ENCODE assay signal across 20 cellular contexts in the genomic region with DNA sequence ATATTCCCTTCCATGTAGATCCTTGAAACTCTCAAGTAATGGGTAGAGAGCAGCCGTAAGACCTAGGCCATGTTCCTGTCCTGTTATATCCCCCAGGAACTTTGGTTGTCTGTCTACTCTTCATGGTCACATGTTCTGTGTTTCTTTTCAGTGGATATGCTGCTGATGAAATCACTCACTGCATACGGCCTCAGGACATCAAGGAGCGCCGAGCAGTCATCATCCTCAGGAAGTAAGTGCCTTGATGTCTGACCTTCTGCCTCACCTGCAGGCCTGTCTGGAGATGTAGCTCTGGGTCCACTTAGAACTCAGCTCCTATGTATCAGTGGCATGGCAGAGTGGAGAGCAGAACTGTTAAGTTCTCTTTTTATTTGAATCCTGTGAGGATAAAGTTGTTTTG. TPM values are rescaled to one million over a fixed set of nuclear protein-coding genes. Genes with fewer than 3 reads are reported as not detected.
DNase-seq lines count a peak whose midpoint lies in the region; ATAC-seq and TF ChIP-seq lines count a peak whose summit lies in the region.
"Had no signal": no experiment of that assay in that cellular context is flagged by ENCODE, and none has a peak within 500 bp of the region (broad histone marks: within the 10 kb centered on the region; RNA-seq: fewer than 3 reads in every experiment).

No MANE protein-coding gene starts in this region.

- H2BK15ac ChIP-seq in mesenchymal stem cell (ENCODE audit: low read depth, poor library complexity, severe bottlenecking) = no peak overlapping the region

- no peak overlapping the region for H3K4me3 Mint-ChIP-seq in activated T-cell treated with anti-CD3 and anti-CD28 coated beads, Interleukin-2, amount 50 U/mL, for 24 hours
- no peak overlapping the region for H3K4me3 Mint-ChIP-seq in T-helper 17 cell
- H3K4me3 Mint-ChIP-seq: CD8-positive, alpha-beta memory T cell had no signal

- H2BK5ac ChIP-seq in mesenchymal stem cell (ENCODE audit: low read depth, low read length, poor library complexity, severe bottlenecking) = no peak overlapping the region

- H3K9me3 Mint-ChIP-seq in activated T-cell treated with anti-CD3 and anti-CD28 coated beads, Interleukin-2, amount 50 U/mL, for 24 hours = no peaks in the 10 kb centered on the region
- H3K9me3 Mint-ChIP-seq: CD8-positive, alpha-beta memory T cell had no signal

- peaks cover 84% of the 10 kb centered on the region for H3K4me1 Mint-ChIP-seq in activated T-cell treated with anti-CD3 and anti-CD28 coated beads, Interleukin-2, amount 50 U/mL, for 24 hours (ENCODE audit: low read depth)
- peaks cover 44% of the 10 kb centered on the region for H3K4me1 Mint-ChIP-seq in T-helper 17 cell

- H3K14ac ChIP-seq in mesenchymal stem cell (ENCODE audit: low read length in 2 of 2) = no peak overlapping the region

- WGBS in smooth muscle cell (ENCODE audit: low lambda C conversion rate) = 78% methylated on average over 4 of the region's 4 CpGs
- 87% methylated on average over 4 of the region's 4 CpGs for WGBS in mesenchymal stem cell

- no peak overlapping the region for H4K91ac ChIP-seq in mesenchymal stem cell (ENCODE audit: low read length)

- no peak overlapping the region for H3K18ac ChIP-seq in mesenchymal stem cell (ENCODE audit: low read depth in 1 of 2, low read length in 2 of 2)

- peaks cover 24% of the 10 kb centered on the region for H3K79me1 ChIP-seq in mesenchymal stem cell (replicated peaks; ENCODE audit: low read length, poor library complexity, severe bottlenecking)

- peaks cover 91% of the 10 kb centered on the region for H3K36me3 Mint-ChIP-seq in activated T-cell treated with anti-CD3 and anti-CD28 coated beads, Interleukin-2, amount 50 U/mL, for 24 hours (ENCODE audit: low read depth)
- peaks cover 2% of the 10 kb centered on the region for H3K36me3 Mint-ChIP-seq in T-helper 17 cell (ENCODE audit: low read depth)

- H3K27ac ChIP-seq in smooth muscle cell (ENCODE audit: low read depth) (peak overlapping the region; percentile 10), mesenchymal stem cell (ENCODE audit: low read length, poor library complexity, severe bottlenecking) (no peak overlapping the region)
- H3K27ac ChIP-seq: 22Rv1; BLaER1 treated with 17β-estradiol and CSF1 and Interleukin-3, amounts not matched to agents 10 nM and 100 nM; SJCRH30 had no signal

- TF ChIP-seq CTCF in smooth muscle cell (IDR thresholded peaks at IDR 0.05; ENCODE audit: borderline replicate concordance, insufficient read depth, poor library complexity, severe bottlenecking) = no peak

- peaks cover 100% of the 10 kb centered on the region for H4K20me1 ChIP-seq in smooth muscle cell (ENCODE audit: low read depth)

- no peak overlapping the region for H2BK120ac ChIP-seq in mesenchymal stem cell (ENCODE audit: low read depth, low read length)

- H3K23ac ChIP-seq in mesenchymal stem cell (ENCODE audit: low read length in 2 of 2) = no peak overlapping the region

- DNase-seq in activated T-cell treated with anti-CD3 and anti-CD28 coated beads, Interleukin-2, amount 50 U/mL, for 24 hours = no peak
- DNase-seq in activated T-cell treated with anti-CD3 and anti-CD28 coated beads, Interleukin-2, amount 50 U/mL, for 48 hours = no peak
- DNase-seq in T-helper 17 cell = no peak
- peak; percentile 85 for DNase-seq in islet precursor cell
- no peak for DNase-seq in smooth muscle cell (lab: John Stamatoyannopoulos, UW; ENCODE audit: unreplicated experiment)
- no peak for DNase-seq in mesenchymal stem cell
- DNase-seq in COR-L47 (lab: John Stamatoyannopoulos, UW) = no peak
- no peak for DNase-seq in kidney tubule cell (ENCODE audit: low spot score)
- DNase-seq: ACHN; CD8-positive, alpha-beta memory T cell; Kasumi-1; MG63; NCI-H1417; NCI-H1694 treated with DMSO at 0.1 percent for 48 hours; NCI-H446; NCI-H526 treated with DMSO at 0.1 percent for 48 hours; OCI-M1; SJCRH30 had no signal

- H3K4me3 ChIP-seq in smooth muscle cell (no peak overlapping the region), mesenchymal stem cell (ENCODE audit: insufficient read depth in 1 of 2, low read depth in 1 of 2, low read length in 2 of 2) (no peak overlapping the region)
- H3K4me3 ChIP-seq: BLaER1 treated with 17β-estradiol and CSF1 and Interleukin-3, amounts not matched to agents 10 nM and 100 nM; MG63; SJCRH30 had no signal

- H3K4me2 ChIP-seq in smooth muscle cell = no peak overlapping the region
- H3K4me2 ChIP-seq in mesenchymal stem cell (ENCODE audit: low read length, poor library complexity, severe bottlenecking) = no peak overlapping the region
- H3K4me2 ChIP-seq: BLaER1 treated with 17β-estradiol and CSF1 and Interleukin-3, amounts not matched to agents 10 nM and 100 nM had no signal

- H2BK12ac ChIP-seq in mesenchymal stem cell (ENCODE audit: low read length in 2 of 2) = no peak overlapping the region

- no peaks in the 10 kb centered on the region for H3K27me3 Mint-ChIP-seq in activated T-cell treated with anti-CD3 and anti-CD28 coated beads, Interleukin-2, amount 50 U/mL, for 24 hours
- H3K27me3 Mint-ChIP-seq in T-helper 17 cell = no peaks in the 10 kb centered on the region
- H3K27me3 Mint-ChIP-seq: CD8-positive, alpha-beta memory T cell had no signal

- H3K36me3 ChIP-seq in smooth muscle cell (ENCODE audit: low read depth) (peaks cover 7% of the 10 kb centered on the region), mesenchymal stem cell (ENCODE audit: control insufficient read depth in 1 of 2, insufficient read depth in 2 of 2, low read depth in 1 of 2, low read length in 2 of 2) (peaks cover 40 to 68% of the 10 kb centered on the region in 2 experiments)

- H2AK5ac ChIP-seq in mesenchymal stem cell (ENCODE audit: low read length, severe bottlenecking) = no peak overlapping the region

- no peaks in the 10 kb centered on the region for H3F3A ChIP-seq in smooth muscle cell (ENCODE audit: low read depth)

- H3K4ac ChIP-seq in mesenchymal stem cell (ENCODE audit: low read depth in 1 of 2, low read length in 2 of 2) = no peak overlapping the region

- H3K79me2 ChIP-seq in smooth muscle cell (ENCODE audit: low read depth) = peaks cover 98% of the 10 kb centered on the region

- peak overlapping the region; percentile 71 for H3K27ac Mint-ChIP-seq in activated T-cell treated with anti-CD3 and anti-CD28 coated beads, Interleukin-2, amount 50 U/mL, for 24 hours
- H3K27ac Mint-ChIP-seq in T-helper 17 cell = peak overlapping the region; percentile 21

- H3K4me1 ChIP-seq in smooth muscle cell (ENCODE audit: low read depth) = no peaks in the 10 kb centered on the region
- H3K4me1 ChIP-seq in mesenchymal stem cell (ENCODE audit: control insufficient read depth, insufficient read depth, low read depth, low read length) = peaks cover 7% of the 10 kb centered on the region
- H3K4me1 ChIP-seq: SJCRH30 had no signal

- H3K9me3 ChIP-seq in T-helper 17 cell (ENCODE audit: control insufficient read depth, low read length, poor library complexity, severe bottlenecking) (no peaks in the 10 kb centered on the region), smooth muscle cell (replicated peaks; ENCODE audit: low read depth) (no peaks in the 10 kb centered on the region), mesenchymal stem cell (ENCODE audit: control insufficient read depth, low read length) (no peaks in the 10 kb centered on the region)
- H3K9me3 ChIP-seq: BLaER1 treated with 17β-estradiol and CSF1 and Interleukin-3, amounts not matched to agents 10 nM and 100 nM; MG63; SJCRH30 had no signal

- no peak for ATAC-seq in T-helper 17 cell

- H4K8ac ChIP-seq in mesenchymal stem cell (ENCODE audit: low read length) = no peak overlapping the region

- H2AFZ ChIP-seq in smooth muscle cell (ENCODE audit: low read depth) (no peak overlapping the region), mesenchymal stem cell (ENCODE audit: low read depth, low read length) (no peak overlapping the region)

- no peaks in the 10 kb centered on the region for H3K27me3 ChIP-seq in smooth muscle cell (ENCODE audit: low read depth)
- H3K27me3 ChIP-seq in mesenchymal stem cell (ENCODE audit: control insufficient read depth in 1 of 2, insufficient read depth in 1 of 2, low read length in 2 of 2) = no peaks in the 10 kb centered on the region
- H3K27me3 ChIP-seq: BLaER1 treated with 17β-estradiol and CSF1 and Interleukin-3, amounts not matched to agents 10 nM and 100 nM; MG63; SJCRH30 had no signal

- H3K9ac ChIP-seq in smooth muscle cell (ENCODE audit: low read depth) (no peak overlapping the region), mesenchymal stem cell (ENCODE audit: low read length) (no peak overlapping the region)
- H3K9ac ChIP-seq: BLaER1 treated with 17β-estradiol and CSF1 and Interleukin-3, amounts not matched to agents 10 nM and 100 nM had no signal

RNA-seq across cellular contexts. Expression of gene ALKBH5, which starts 11.2 kb away (rescaled TPM):
- total RNA-seq in T-helper 17 cell = 100 to 1,000 TPM; 100 to 104 TPM
- 93.1 and 97.9 TPM in 2 replicates for total RNA-seq in smooth muscle cell
- polyA plus RNA-seq in smooth muscle cell = 114 and 119 TPM in 2 replicates
- 51.3 TPM for polyA plus RNA-seq in mesenchymal stem cell (2013, experiment 1 of 2)
- 51.2 TPM for polyA plus RNA-seq in mesenchymal stem cell (2013, experiment 2 of 2)

RNA-seq across cellular contexts. Expression of gene LLGL1, which starts 30.6 kb away (rescaled TPM):
- total RNA-seq in T-helper 17 cell (10 to 100 TPM; 14.6 to 16.2 TPM), smooth muscle cell (37.3 and 37.7 TPM in 2 replicates)
- 6.7 and 8.5 TPM in 2 replicates for polyA plus RNA-seq in smooth muscle cell
- 13.5 TPM for polyA plus RNA-seq in mesenchymal stem cell (2013, experiment 1 of 2)
- polyA plus RNA-seq in mesenchymal stem cell (2013, experiment 2 of 2) = 13.0 TPM
